Comparison of ENCODE assay signal across 11 cellular contexts in genomic region chr11:44112083-44112865, GRCh38. TPM values are rescaled to one million over a fixed set of nuclear protein-coding genes. Genes with fewer than 3 reads are reported as not detected.
DNase-seq lines count a peak whose midpoint lies in the region; ATAC-seq, FAIRE-seq and TF ChIP-seq lines count a peak whose summit lies in the region.
"Had no signal": no experiment of that assay in that cellular context is flagged by ENCODE, and none has a peak within 500 bp of the region (broad histone marks: within the 10 kb centered on the region; RNA-seq: fewer than 3 reads in every experiment).

No MANE protein-coding gene starts in this region.

- peaks cover 18% of the 10 kb centered on the region for H3K36me3 Mint-ChIP-seq in astrocyte (ENCODE audit: low read depth, unreplicated experiment)

- H3K4me1 Mint-ChIP-seq in astrocyte (ENCODE audit: low read depth, unreplicated experiment), result peaks cover 5% of the 10 kb centered on the region

- peak; percentile 54 for FAIRE-seq in astrocyte (lab: Jason Lieb, UNC)
- FAIRE-seq: GM12891 had no signal

- H3K27me3 ChIP-seq in astrocyte (ENCODE audit: insufficient read depth, low read length) (no peaks in the 10 kb centered on the region), lower lobe of right lung (ENCODE audit: low read depth) (no peaks in the 10 kb centered on the region)
- H3K27me3 ChIP-seq: neutrophil had no signal

- H3K79me2 ChIP-seq in astrocyte (ENCODE audit: insufficient read depth, low read length), result no peaks in the 10 kb centered on the region

- H3K4me3 ChIP-seq in LNCaP clone FGC (ENCODE audit: low read depth, low read length), result no peak overlapping the region
- no peak overlapping the region for H3K4me3 ChIP-seq in astrocyte (ENCODE audit: insufficient read depth, low read depth, low read length)
- no peak overlapping the region for H3K4me3 ChIP-seq in lower lobe of right lung

- ATAC-seq in lower lobe of right lung, result no peak
- no peak for ATAC-seq in HG03354 (IDR thresholded peaks at IDR 0.05; ENCODE audit: poor library complexity, severe bottlenecking, unreplicated experiment)
- ATAC-seq: Panc1 had no signal

- H3K9me3 ChIP-seq in astrocyte (ENCODE audit: insufficient read depth, low read depth, low read length) (no peaks in the 10 kb centered on the region), lower lobe of right lung (no peaks in the 10 kb centered on the region)
- H3K9me3 ChIP-seq: neutrophil had no signal

- no peaks in the 10 kb centered on the region for H3K9me3 Mint-ChIP-seq in astrocyte (ENCODE audit: unreplicated experiment)
- H3K9me3 Mint-ChIP-seq: activated CD4-positive, alpha-beta T cell treated with anti-CD3 and anti-CD28 coated beads, Interleukin-2, amount 10 ng/mL, durations not matched to agents 24 days and 14 days had no signal

- no peak overlapping the region for H2AFZ ChIP-seq in astrocyte (ENCODE audit: low read depth, low read length)

- intact Hi-C loops in lower lobe of right lung (cut with DNase I), result no loop called here

- H4K20me1 ChIP-seq in astrocyte (ENCODE audit: insufficient read depth, low read length), result peaks cover 41% of the 10 kb centered on the region

- DNase-seq in GM04503 (ENCODE audit: low read depth), result peak; percentile 50
- no peak for DNase-seq in LNCaP clone FGC (ENCODE audit: low read depth)
- DNase-seq in astrocyte (ENCODE audit: low read depth), result peak; percentile 58
- peak; percentile 68 for DNase-seq in iris pigment epithelial cell (ENCODE audit: low read depth)
- no peak for DNase-seq in lower lobe of right lung
- DNase-seq in NK-92 (lab: John Stamatoyannopoulos, UW; ENCODE audit: unreplicated experiment), result no peak
- DNase-seq: activated CD4-positive, alpha-beta T cell treated with anti-CD3 and anti-CD28 coated beads, Interleukin-2, amount 10 ng/mL, durations not matched to agents 24 days and 14 days had no signal

- H3K4me1 ChIP-seq in astrocyte (ENCODE audit: insufficient read depth, low read length), result peaks cover 6% of the 10 kb centered on the region
- peaks cover 16% of the 10 kb centered on the region for H3K4me1 ChIP-seq in lower lobe of right lung

- no peak overlapping the region for H3K4me3 Mint-ChIP-seq in astrocyte (ENCODE audit: unreplicated experiment)
- H3K4me3 Mint-ChIP-seq: activated CD4-positive, alpha-beta T cell treated with anti-CD3 and anti-CD28 coated beads, Interleukin-2, amount 10 ng/mL, durations not matched to agents 24 days and 14 days had no signal

- H3K27ac Mint-ChIP-seq in astrocyte (ENCODE audit: unreplicated experiment), result no peak overlapping the region
- H3K27ac Mint-ChIP-seq: activated CD4-positive, alpha-beta T cell treated with anti-CD3 and anti-CD28 coated beads, Interleukin-2, amount 10 ng/mL, durations not matched to agents 24 days and 14 days had no signal

- H3K4me2 ChIP-seq in astrocyte (ENCODE audit: low read length), result no peak overlapping the region

- H3K36me3 ChIP-seq in astrocyte (ENCODE audit: insufficient read depth, low read length), result peaks cover 3% of the 10 kb centered on the region
- H3K36me3 ChIP-seq in lower lobe of right lung, result peaks cover 66% of the 10 kb centered on the region

- no peaks in the 10 kb centered on the region for H3K27me3 Mint-ChIP-seq in astrocyte (ENCODE audit: low read depth, unreplicated experiment)
- H3K27me3 Mint-ChIP-seq: activated CD4-positive, alpha-beta T cell treated with anti-CD3 and anti-CD28 coated beads, Interleukin-2, amount 10 ng/mL, durations not matched to agents 24 days and 14 days had no signal

- H3K27ac ChIP-seq in astrocyte (ENCODE audit: low read depth, low read length) (no peak overlapping the region), lower lobe of right lung (no peak overlapping the region)
- H3K27ac ChIP-seq: neutrophil had no signal

- no peak overlapping the region for H3K9ac ChIP-seq in astrocyte (ENCODE audit: low read length)

- TF ChIP-seq CTCF in LNCaP clone FGC (IDR thresholded peaks at IDR 0.05; ENCODE audit: control insufficient read depth, extremely low read depth, insufficient read depth) (peak; percentile 4; the same call in 1 of the 2 replicates), astrocyte (IDR thresholded peaks at IDR 0.05; ENCODE audit: insufficient read depth, low read depth, low read length) (no peak), lower lobe of right lung (IDR thresholded peaks at IDR 0.05) (no peak)

RNA-seq across cellular contexts. Expression of gene EXT2, which starts 16.8 kb away (rescaled TPM):
- total RNA-seq in astrocyte, result 67.4 and 67.7 TPM in 2 replicates
- total RNA-seq in lower lobe of right lung, result 53.7 TPM

RNA-seq across cellular contexts. Expression of gene ACCS, which starts 46.2 kb away (rescaled TPM):
- 20.4 and 21.3 TPM in 2 replicates for total RNA-seq in astrocyte
- total RNA-seq in lower lobe of right lung, result 31.4 TPM

Comparison
In these comparisons a context has a peak if more than half of its experiments do, and no peak if none do; other contexts are left out.
1. DNase-seq: peak in GM04503 (single experiment), astrocyte (single experiment) and iris pigment epithelial cell (single experiment); none in LNCaP clone FGC (single experiment), lower lobe of right lung (single experiment) and NK-92 (single experiment).